ENCODE assay signal across 1 cellular context in the genomic region with DNA sequence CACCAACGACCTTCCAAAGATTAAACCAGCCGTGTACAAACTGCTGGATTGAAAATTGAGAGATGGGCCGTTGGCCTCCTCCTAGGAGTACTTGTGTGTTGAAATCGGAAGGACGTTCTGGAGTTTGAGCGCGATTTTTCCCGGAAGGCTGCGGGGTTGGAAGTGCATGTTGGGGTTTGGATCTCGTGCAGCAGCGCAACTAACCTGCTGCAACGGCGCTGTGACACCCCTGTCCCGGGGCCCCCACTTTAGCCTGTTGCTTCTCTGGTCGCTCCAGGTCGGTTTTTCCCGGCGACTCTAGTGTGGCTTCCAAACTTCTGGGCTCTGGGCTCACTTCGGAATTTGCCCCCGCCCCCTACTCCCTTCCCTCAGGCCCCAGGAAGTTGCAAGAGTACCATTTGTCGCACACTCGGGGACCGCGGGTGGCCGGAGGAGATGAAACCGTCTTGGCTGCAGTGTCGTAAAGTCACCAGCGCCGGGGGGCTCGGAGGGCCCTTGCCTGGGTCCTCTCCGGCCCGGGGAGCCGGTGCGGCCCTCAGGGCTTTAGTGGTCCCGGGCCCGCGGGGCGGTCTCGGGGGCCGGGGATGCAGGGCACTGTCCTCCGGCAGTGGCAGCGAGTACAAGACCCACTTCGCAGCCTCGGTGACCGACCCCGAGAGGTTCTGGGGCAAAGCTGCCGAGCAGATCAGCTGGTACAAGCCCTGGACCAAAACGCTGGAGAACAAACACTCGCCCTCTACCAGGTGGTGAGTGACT.
TF ChIP-seq lines count a peak whose summit lies in the region.

A gene with protein sequence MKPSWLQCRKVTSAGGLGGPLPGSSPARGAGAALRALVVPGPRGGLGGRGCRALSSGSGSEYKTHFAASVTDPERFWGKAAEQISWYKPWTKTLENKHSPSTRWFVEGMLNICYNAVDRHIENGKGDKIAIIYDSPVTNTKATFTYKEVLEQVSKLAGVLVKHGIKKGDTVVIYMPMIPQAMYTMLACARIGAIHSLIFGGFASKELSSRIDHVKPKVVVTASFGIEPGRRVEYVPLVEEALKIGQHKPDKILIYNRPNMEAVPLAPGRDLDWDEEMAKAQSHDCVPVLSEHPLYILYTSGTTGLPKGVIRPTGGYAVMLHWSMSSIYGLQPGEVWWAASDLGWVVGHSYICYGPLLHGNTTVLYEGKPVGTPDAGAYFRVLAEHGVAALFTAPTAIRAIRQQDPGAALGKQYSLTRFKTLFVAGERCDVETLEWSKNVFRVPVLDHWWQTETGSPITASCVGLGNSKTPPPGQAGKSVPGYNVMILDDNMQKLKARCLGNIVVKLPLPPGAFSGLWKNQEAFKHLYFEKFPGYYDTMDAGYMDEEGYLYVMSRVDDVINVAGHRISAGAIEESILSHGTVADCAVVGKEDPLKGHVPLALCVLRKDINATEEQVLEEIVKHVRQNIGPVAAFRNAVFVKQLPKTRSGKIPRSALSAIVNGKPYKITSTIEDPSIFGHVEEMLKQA (plus strand): TSS at position 394 of the 756 bp plus-strand sequence. CDS start 42 bp downstream, at position 436.

TF ChIP-seq in SK-N-SH, 30 proteins besides CTCF, POLR2A, EP300 and RAD21 (continued from another document):
- TF ChIP-seq, protein P1, sequence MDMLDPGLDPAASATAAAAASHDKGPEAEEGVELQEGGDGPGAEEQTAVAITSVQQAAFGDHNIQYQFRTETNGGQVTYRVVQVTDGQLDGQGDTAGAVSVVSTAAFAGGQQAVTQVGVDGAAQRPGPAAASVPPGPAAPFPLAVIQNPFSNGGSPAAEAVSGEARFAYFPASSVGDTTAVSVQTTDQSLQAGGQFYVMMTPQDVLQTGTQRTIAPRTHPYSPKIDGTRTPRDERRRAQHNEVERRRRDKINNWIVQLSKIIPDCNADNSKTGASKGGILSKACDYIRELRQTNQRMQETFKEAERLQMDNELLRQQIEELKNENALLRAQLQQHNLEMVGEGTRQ (IDR thresholded peaks at IDR 0.05; ENCODE audit: borderline replicate concordance, low read depth, low read length) = no peak
TF ChIP-seq in SK-N-SH: peak in this region for 0.
